10 cellular contexts compared by ENCODE assay signal in the genomic region with DNA sequence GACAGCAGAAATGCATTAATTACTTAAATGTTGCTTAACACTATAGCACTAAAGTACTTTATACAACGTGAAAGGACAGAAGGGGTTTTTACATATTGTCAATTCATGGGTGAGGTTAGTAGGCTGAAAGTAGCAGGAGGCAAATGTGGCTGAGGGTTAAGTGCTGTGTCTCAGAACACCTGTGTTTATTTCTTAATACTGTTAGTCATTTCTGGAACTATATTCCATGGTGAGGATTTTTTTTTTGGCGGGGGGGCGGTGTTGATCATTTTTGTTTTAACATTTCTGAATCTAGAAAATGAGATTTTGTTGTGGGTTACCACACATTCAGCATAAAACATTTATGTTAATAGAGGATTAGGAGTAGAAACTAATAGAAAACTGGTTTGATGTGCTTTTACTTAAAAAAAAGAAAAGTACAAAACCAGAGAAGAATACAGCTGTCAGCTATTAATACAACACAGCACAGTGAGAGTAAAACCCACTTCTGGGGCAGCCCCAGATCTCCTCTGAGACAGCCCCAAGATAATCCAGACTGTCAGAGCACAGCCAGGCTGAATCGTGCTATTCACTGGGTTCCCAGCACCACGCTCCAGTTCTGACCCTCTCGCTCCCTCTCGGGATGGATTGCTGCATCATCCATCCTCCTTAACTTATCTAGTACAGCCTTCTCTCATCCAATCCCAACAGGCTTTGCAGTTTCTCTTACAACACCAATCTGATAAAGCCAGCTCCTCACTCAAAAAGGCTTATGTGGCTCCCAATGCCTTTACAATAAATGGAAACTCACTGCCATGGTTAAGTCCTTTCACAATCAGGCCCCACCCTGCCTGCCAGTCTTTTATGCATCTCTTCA.
DNase-seq lines count a peak whose midpoint lies in the region; ATAC-seq, FAIRE-seq and TF ChIP-seq lines count a peak whose summit lies in the region.
"Had no signal": no experiment of that assay in that cellular context is flagged by ENCODE, and none has a peak within 500 bp of the region (broad histone marks: within the 10 kb centered on the region; RNA-seq: fewer than 3 reads in every experiment).

No MANE protein-coding gene starts in this region.

- no peak for TF ChIP-seq POLR2A in GM12892 (IDR thresholded peaks at IDR 0.05; ENCODE audit: low read depth, low read length)

- ATAC-seq in GM19455 (IDR thresholded peaks at IDR 0.05; ENCODE audit: unreplicated experiment) = peak; percentile 83
- peak; percentile 78 for ATAC-seq in HG02884 (IDR thresholded peaks at IDR 0.05; ENCODE audit: unreplicated experiment)
- peak; percentile 60 for ATAC-seq in HG03575 (IDR thresholded peaks at IDR 0.05; ENCODE audit: extremely low read depth, insufficient number of reproducible peaks, low FRiP score, unreplicated experiment)
- no peak for ATAC-seq in PC-3
- ATAC-seq: gastrocnemius medialis had no signal

- no peaks in the 10 kb centered on the region for H3K36me3 ChIP-seq in PC-3 (ENCODE audit: low read depth, low read length)
- H3K36me3 ChIP-seq: gastrocnemius medialis had no signal

- no peak overlapping the region for H3K4me2 ChIP-seq in PC-3 (ENCODE audit: low read length)

- no peaks in the 10 kb centered on the region for H3F3A ChIP-seq in PC-3 (ENCODE audit: low read length, unreplicated experiment)

- POLR2A ChIA-PET in PC-3 (lab: Charles Lee; ENCODE audit: unreplicated experiment) = no interaction called here

- no peak for TF ChIP-seq CTCF in PC-3 (conservative IDR thresholded peaks at IDR 0.05; ENCODE audit: low read depth, low read length)

- no peaks in the 10 kb centered on the region for H4K20me1 ChIP-seq in PC-3 (ENCODE audit: low read length)

- no peak overlapping the region for H3K4me3 ChIP-seq in PC-3 (ENCODE audit: low read length)
- H3K4me3 ChIP-seq: gastrocnemius medialis had no signal

- DNase-seq in GM12892 (ENCODE audit: insufficient read length) (no peak), NCI-H1694 treated with DMSO at 0.1 percent for 48 hours (lab: John Stamatoyannopoulos, UW) (no peak), NCI-H69 (lab: John Stamatoyannopoulos, UW) (no peak), PC-3 (no peak), dermis blood vessel endothelial cell (no peak)
- DNase-seq: activated effector memory CD4-positive, alpha-beta T cell treated with Interleukin-2 at 50 U/mL for 16 hours; gastrocnemius medialis had no signal

- peak; percentile 38 for FAIRE-seq in GM12892 (lab: Jason Lieb, UNC)

- H3K4me1 ChIP-seq in PC-3 (ENCODE audit: insufficient read depth, low read length) = no peaks in the 10 kb centered on the region
- H3K4me1 ChIP-seq: gastrocnemius medialis had no signal

- no peaks in the 10 kb centered on the region for H3K79me2 ChIP-seq in PC-3 (ENCODE audit: low read length)

- no peak overlapping the region for H3K27ac ChIP-seq in PC-3 (ENCODE audit: low read length)
- H3K27ac ChIP-seq: gastrocnemius medialis had no signal

- intact Hi-C loops in PC-3 (cut with micrococcal nuclease) = loop anchor here (5.0 kb wide), 1 partner anchor 510 kb away; no protein-coding TSS in a partner anchor

- CTCF ChIA-PET in PC-3 (lab: Charles Lee) = no interaction called here

- peaks cover 43% of the 10 kb centered on the region for H3K27me3 ChIP-seq in PC-3 (ENCODE audit: low read length)
- H3K27me3 ChIP-seq: gastrocnemius medialis had no signal

- no peak overlapping the region for H3K9ac ChIP-seq in PC-3 (ENCODE audit: low read length)

- no peaks in the 10 kb centered on the region for H3K9me3 ChIP-seq in PC-3 (ENCODE audit: low read length)
- H3K9me3 ChIP-seq: gastrocnemius medialis had no signal

- no TSS peak for BruUV-seq in PC-3 (replicated peaks; lab: Mats Ljungman, UMichigan)

- no peak overlapping the region for H2AFZ ChIP-seq in PC-3 (ENCODE audit: low read length)

- H3K9me2 ChIP-seq in PC-3 (replicated peaks; ENCODE audit: low read length) = no peaks in the 10 kb centered on the region
